Comparison of ENCODE assay signal across 1 cellular context in genomic region chr1:210978316-210978993, GRCh38.
TF ChIP-seq lines count a peak whose summit lies in the region.

No MANE protein-coding gene starts in this region.

TF ChIP-seq in HepG2, 621 proteins besides CTCF, POLR2A, EP300 and RAD21:
- TF ChIP-seq BHLHE40 (IDR thresholded peaks at IDR 0.05; ENCODE audit: low read length): 0 out of 2 replicates have a peak, but pooled peaks have one; percentile 26
- no peak for TF ChIP-seq ZNF446 (CRISPR knock-in tag; IDR thresholded peaks at IDR 0.05)
- no peak for TF ChIP-seq ZBTB7A (CRISPR knock-in tag; IDR thresholded peaks at IDR 0.05)
TF ChIP-seq in HepG2: peak in this region for 1.
